ENCODE assay signal across 17 cellular contexts in the genomic region with DNA sequence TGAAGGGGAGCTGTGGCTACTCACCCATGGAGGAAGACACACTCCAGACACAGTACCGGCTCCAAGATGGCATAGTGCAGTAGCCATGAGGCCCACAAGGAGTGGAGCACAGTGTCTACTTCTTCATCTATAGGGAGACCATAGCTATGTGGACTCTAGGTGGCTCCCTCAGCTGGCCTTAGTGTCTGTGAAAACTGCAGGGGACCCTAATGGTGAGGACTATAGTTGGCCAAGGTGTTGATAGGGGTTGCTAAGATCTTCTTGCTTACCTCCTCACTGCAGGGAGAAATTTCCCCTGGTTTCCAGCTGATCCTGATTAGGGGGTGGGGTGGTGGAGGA.
"Had no signal": no experiment of that assay in that cellular context is flagged by ENCODE, and none has a peak within 500 bp of the region (broad histone marks: within the 10 kb centered on the region; RNA-seq: fewer than 3 reads in every experiment).

No MANE protein-coding gene starts in this region.

- H3K27me3 ChIP-seq: adrenal gland, gastrocnemius medialis, sigmoid colon, suprapubic skin, upper lobe of left lung had no signal

- H3K9me3 ChIP-seq: adrenal gland, gastrocnemius medialis, sigmoid colon, suprapubic skin, upper lobe of left lung had no signal

- H3K27ac ChIP-seq: adrenal gland, gastrocnemius medialis, left ventricle myocardium inferior, sigmoid colon, suprapubic skin, upper lobe of left lung had no signal

- H3K4me1 ChIP-seq: adrenal gland, left ventricle myocardium inferior, sigmoid colon, suprapubic skin had no signal

- H3K36me3 ChIP-seq: adrenal gland, left ventricle myocardium inferior, sigmoid colon, suprapubic skin, upper lobe of left lung had no signal

- H3K4me3 ChIP-seq: adrenal gland, gastrocnemius medialis, left ventricle myocardium inferior, sigmoid colon, suprapubic skin, upper lobe of left lung had no signal

- FAIRE-seq: kidney had no signal

- DNase-seq: activated CD8-positive, alpha-beta memory T cell treated with anti-CD3 and anti-CD28 coated beads, Interleukin-2, amount 50 U/mL, for 4 hours; activated CD8-positive, alpha-beta T cell treated with anti-CD3 and anti-CD28 coated beads for 36 hours; activated naive CD4-positive, alpha-beta T cell; adrenal gland; central memory CD4-positive, alpha-beta T cell; cortex of kidney; effector CD8-positive, alpha-beta T cell; gastrocnemius medialis; kidney; left ventricle myocardium inferior; mesenchymal stem cell; sigmoid colon; stimulated activated CD4-positive, alpha-beta T cell treated with anti-CD3 and anti-CD28 coated beads, Interleukin-2, amount 100 ng/mL, for 24 hours; stimulated activated naive CD8-positive, alpha-beta T cell treated with anti-CD3 and anti-CD28 coated beads, Interleukin-15, Interleukin-2, amounts not matched to agents 100 U/mL and 50 U/mL, for 24 hours; T-helper 9 cell had no signal

- ATAC-seq: activated CD8-positive, alpha-beta T cell treated with anti-CD3 and anti-CD28 coated beads for 36 hours; gastrocnemius medialis; stimulated activated naive CD8-positive, alpha-beta T cell treated with anti-CD3 and anti-CD28 coated beads, Interleukin-15, Interleukin-2, amounts not matched to agents 100 U/mL and 50 U/mL, for 24 hours had no signal
